In genomic region chr1:19483691-19484090, GRCh38 we compare ENCODE assay signal across 7 cellular contexts. TPM values are rescaled to one million over a fixed set of nuclear protein-coding genes. Genes with fewer than 3 reads are reported as not detected.
DNase-seq lines count a peak whose midpoint lies in the region; ATAC-seq and TF ChIP-seq lines count a peak whose summit lies in the region.

No MANE protein-coding gene starts in this region.

- no peak for TF ChIP-seq CTCF in HFFc6 (IDR thresholded peaks at IDR 0.05)

- DNase-seq in HFFc6 (no peak), immature natural killer cell (no peak), GDM1 (lab: John Stamatoyannopoulos, UW) (no peak), NCI-H524 treated with DMSO at 0.1 percent for 48 hours (lab: John Stamatoyannopoulos, UW) (no peak)
- DNase-seq in stimulated activated naive CD8-positive, alpha-beta T cell treated with anti-CD3 and anti-CD28 coated beads, Interleukin-15, amount 100 ng/mL, for 72 hours = no peak
- DNase-seq in stimulated activated CD4-positive, alpha-beta T cell treated with anti-CD3 and anti-CD28 coated beads, Interleukin-12 subunit alpha, Interleukin-12 subunit beta, amount 100 ng/mL, for 4 hours = no peak

- H3K27me3 Mint-ChIP-seq in HFFc6 (ENCODE audit: insufficient read depth) (no peaks in the 10 kb centered on the region; the same call in 1 of the 2 replicates), immature natural killer cell (ENCODE audit: low read depth in 3 of 3) (peaks cover 5 to 12% (median 9%) of the 10 kb centered on the region in 3 donors)
- H3K27me3 Mint-ChIP-seq in activated T-helper 17 cell treated with anti-CD3 and anti-CD28 coated beads, Interleukin-2, amount 50 U/mL, for 72 hours = no peaks in the 10 kb centered on the region
- no peaks in the 10 kb centered on the region for H3K27me3 Mint-ChIP-seq in stimulated activated naive CD8-positive, alpha-beta T cell treated with anti-CD3 and anti-CD28 coated beads, Interleukin-15, amount 100 ng/mL, for 72 hours

- H3K36me3 Mint-ChIP-seq in HFFc6 (ENCODE audit: low read depth) (peaks cover 21% of the 10 kb centered on the region), immature natural killer cell (no peaks in the 10 kb centered on the region)
- peaks cover 52% of the 10 kb centered on the region for H3K36me3 Mint-ChIP-seq in activated T-helper 17 cell treated with anti-CD3 and anti-CD28 coated beads, Interleukin-2, amount 50 U/mL, for 72 hours (ENCODE audit: low read depth)

- H3K4me3 Mint-ChIP-seq in HFFc6 (peak overlapping the region; percentile 97), immature natural killer cell (peak overlapping the region; percentile 87 to 92 (median 89))
- H3K4me3 Mint-ChIP-seq in activated T-helper 17 cell treated with anti-CD3 and anti-CD28 coated beads, Interleukin-2, amount 50 U/mL, for 72 hours = peak overlapping the region; percentile 97
- H3K4me3 Mint-ChIP-seq in stimulated activated naive CD8-positive, alpha-beta T cell treated with anti-CD3 and anti-CD28 coated beads, Interleukin-15, amount 100 ng/mL, for 72 hours = peak overlapping the region; percentile 95 to 98

- peak overlapping the region; percentile 88 for H3K27ac Mint-ChIP-seq in HFFc6
- peak overlapping the region; percentile 97 for H3K27ac Mint-ChIP-seq in activated T-helper 17 cell treated with anti-CD3 and anti-CD28 coated beads, Interleukin-2, amount 50 U/mL, for 72 hours
- peak overlapping the region; percentile 84 to 93 (median 92) for H3K27ac Mint-ChIP-seq in immature natural killer cell
- H3K27ac Mint-ChIP-seq in stimulated activated naive CD8-positive, alpha-beta T cell treated with anti-CD3 and anti-CD28 coated beads, Interleukin-15, amount 100 ng/mL, for 72 hours = peak overlapping the region; percentile 88 to 98

- no peaks in the 10 kb centered on the region for H3K9me3 Mint-ChIP-seq in HFFc6
- H3K9me3 Mint-ChIP-seq in activated T-helper 17 cell treated with anti-CD3 and anti-CD28 coated beads, Interleukin-2, amount 50 U/mL, for 72 hours = no peaks in the 10 kb centered on the region
- no peaks in the 10 kb centered on the region for H3K9me3 Mint-ChIP-seq in immature natural killer cell
- no peaks in the 10 kb centered on the region for H3K9me3 Mint-ChIP-seq in stimulated activated naive CD8-positive, alpha-beta T cell treated with anti-CD3 and anti-CD28 coated beads, Interleukin-15, amount 100 ng/mL, for 72 hours

- peaks cover 74% of the 10 kb centered on the region for H3K4me1 Mint-ChIP-seq in HFFc6 (ENCODE audit: low read depth)
- H3K4me1 Mint-ChIP-seq in activated T-helper 17 cell treated with anti-CD3 and anti-CD28 coated beads, Interleukin-2, amount 50 U/mL, for 72 hours = peaks cover 59% of the 10 kb centered on the region
- peaks cover 76 to 80% of the 10 kb centered on the region in 2 donors for H3K4me1 Mint-ChIP-seq in immature natural killer cell
- peaks cover 81% of the 10 kb centered on the region for H3K4me1 Mint-ChIP-seq in stimulated activated naive CD8-positive, alpha-beta T cell treated with anti-CD3 and anti-CD28 coated beads, Interleukin-15, amount 100 ng/mL, for 72 hours

- ATAC-seq in activated T-helper 17 cell treated with anti-CD3 and anti-CD28 coated beads, Interleukin-2, amount 50 U/mL, for 72 hours (replicated peaks) = no peak
- ATAC-seq in stimulated activated naive CD8-positive, alpha-beta T cell treated with anti-CD3 and anti-CD28 coated beads, Interleukin-15, amount 100 ng/mL, for 72 hours = no peak

RNA-seq across cellular contexts. Expression of gene CAPZB, which starts 1.6 kb away (rescaled TPM):
- 100 to 1,000 TPM; 565 to 646 (median 603) TPM for total RNA-seq in HFFc6 (2021; fragmentation: NEBNext Ultra II Directional; extraction: Animal tissue kit (Norgen Biotek cat#: 25700))
- total RNA-seq in activated T-helper 17 cell treated with anti-CD3 and anti-CD28 coated beads, Interleukin-2, amount 50 U/mL, for 72 hours = 100 to 1,000 TPM; 291 to 399 TPM
- polyA plus RNA-seq in immature natural killer cell = 100 to 1,000 TPM; 447 to 644 (median 455) TPM
